Comparison of ENCODE assay signal across 8 cellular contexts in genomic region chr12:6828671-6829531, GRCh38. TPM values are rescaled to one million over a fixed set of nuclear protein-coding genes. Genes with fewer than 3 reads are reported as not detected.
A peak's percentile ranks its signal among the peaks of the same experiment; 100 is the strongest.
DNase-seq lines count a peak whose midpoint lies in the region; ATAC-seq and TF ChIP-seq lines count a peak whose summit lies in the region.

No MANE protein-coding gene starts in this region.

- H3K4me3 ChIP-seq in GM12864 (ENCODE audit: low read depth, low read length) (peak overlapping the region; percentile 38), fibroblast of villous mesenchyme (ENCODE audit: low read depth, low read length) (peak overlapping the region; percentile 96), neutrophil (ENCODE audit: low read depth in 1 of 2, low read length in 1 of 2) (peak overlapping the region; percentile 61 to 88)

- no peak overlapping the region for H3K27ac ChIP-seq in neutrophil

- peaks cover 67% of the 10 kb centered on the region for H3K27me3 ChIP-seq in neutrophil

- peaks cover 21 to 22% of the 10 kb centered on the region in 2 experiments for H3K4me1 ChIP-seq in neutrophil (ENCODE audit: control insufficient read depth in 1 of 2, insufficient read depth in 1 of 2, low read depth in 1 of 2, low read length in 1 of 2)

- ATAC-seq in GM18873 (IDR thresholded peaks at IDR 0.05; ENCODE audit: low FRiP score, unreplicated experiment): no peak

- no peak for TF ChIP-seq CTCF in GM12864 (IDR thresholded peaks at IDR 0.05; ENCODE audit: low read depth, low read length, missing control alignments)
- no peak for TF ChIP-seq CTCF in fibroblast of villous mesenchyme (IDR thresholded peaks at IDR 0.05; ENCODE audit: insufficient read depth, low read depth, low read length)
- TF ChIP-seq CTCF in neutrophil (IDR thresholded peaks at IDR 0.05): no peak
- no peak for TF ChIP-seq CTCF in GM10266 (IDR thresholded peaks at IDR 0.05; ENCODE audit: control insufficient read depth, insufficient read depth, low read depth, missing control alignments)

- no peaks in the 10 kb centered on the region for H3K36me3 ChIP-seq in neutrophil

- H3K9me3 ChIP-seq in neutrophil: no peaks in the 10 kb centered on the region

- DNase-seq in GM12864 (ENCODE audit: low read depth) (no peak), NCI-H345 treated with DMSO at 0.1 percent for 48 hours (lab: John Stamatoyannopoulos, UW; ENCODE audit: unreplicated experiment) (peak; percentile 6), fibroblast of villous mesenchyme (ENCODE audit: low read depth) (peak; percentile 74), LoVo (ENCODE audit: low spot score) (no peak), GM10266 (ENCODE audit: extremely low spot score) (no peak)
- peak; percentile 21 for DNase-seq in activated effector memory CD4-positive, alpha-beta T cell treated with Interleukin-2 at 50 U/mL for 16 hours

RNA-seq across cellular contexts. Expression of gene P3H3, which starts 0.7 kb away (rescaled TPM):
- total RNA-seq in fibroblast of villous mesenchyme: 91.1 and 117 TPM in 2 replicates

RNA-seq across cellular contexts. Expression of gene GPR162, which starts 7.3 kb away (rescaled TPM):
- 2.6 and 3.0 TPM in 2 replicates for total RNA-seq in fibroblast of villous mesenchyme

RNA-seq across cellular contexts. Expression of gene GNB3, which starts 11.8 kb away (rescaled TPM):
- total RNA-seq in fibroblast of villous mesenchyme: 1.7 and 3.9 TPM in 2 replicates

RNA-seq across cellular contexts. Expression of gene CDCA3, which starts 22.2 kb away (rescaled TPM):
- total RNA-seq in fibroblast of villous mesenchyme: 18.4 and 21.2 TPM in 2 replicates

RNA-seq across cellular contexts. Expression of gene USP5, which starts 23.0 kb away (rescaled TPM):
- 91.5 and 96.7 TPM in 2 replicates for total RNA-seq in fibroblast of villous mesenchyme

Comparison
In these comparisons a context has a peak if more than half of its experiments do, and no peak if none do; other contexts are left out.
1. DNase-seq: peak in NCI-H345 treated with DMSO at 0.1 percent for 48 hours (single experiment), activated effector memory CD4-positive, alpha-beta T cell treated with Interleukin-2 at 50 U/mL for 16 hours (single experiment) and fibroblast of villous mesenchyme (single experiment); none in GM12864 (single experiment), LoVo (single experiment) and GM10266 (single experiment).
2. H3K4me3 ChIP-seq: peak in every context shown above with its lines; median percentile 96 in fibroblast of villous mesenchyme; 74 in neutrophil; 38 in GM12864.